In genomic region chr4:183349673-183350072, GRCh38 we compare ENCODE assay signal across 14 cellular contexts. TPM values are rescaled to one million over a fixed set of nuclear protein-coding genes. Genes with fewer than 3 reads are reported as not detected.
DNase-seq lines count a peak whose midpoint lies in the region; ATAC-seq and TF ChIP-seq lines count a peak whose summit lies in the region.
"Had no signal": no experiment of that assay in that cellular context is flagged by ENCODE, and none has a peak within 500 bp of the region (broad histone marks: within the 10 kb centered on the region; RNA-seq: fewer than 3 reads in every experiment).

No MANE protein-coding gene starts in this region.

- H3K36me3 Mint-ChIP-seq in MCF 10A (ENCODE audit: insufficient read depth, unreplicated experiment) = no peaks in the 10 kb centered on the region

- dilution Hi-C loops in mammary epithelial cell (cut with HindIII; ENCODE audit: low sequenced_read_pairs) = no loop called here

- POLR2A ChIA-PET in MCF 10A (lab: Yijun Ruan, JAX) = no interaction called here

- H3K4me3 Mint-ChIP-seq in MCF 10A (ENCODE audit: unreplicated experiment) = no peak overlapping the region

- H3K9me3 ChIP-seq in mammary epithelial cell (replicated peaks; ENCODE audit: insufficient read depth, low read length) = no peaks in the 10 kb centered on the region
- H3K9me3 ChIP-seq: BLaER1, thyroid gland had no signal

- intact Hi-C loops in mammary epithelial cell (cut with micrococcal nuclease) (no loop called here), MCF 10A (cut with micrococcal nuclease) (no loop called here)

- H3K79me2 ChIP-seq in mammary epithelial cell (ENCODE audit: insufficient read depth, low read length) = no peaks in the 10 kb centered on the region
- H3K79me2 ChIP-seq: parathyroid adenoma had no signal

- DNase-seq in mammary epithelial cell (peak; percentile 71), MCF 10A (ENCODE audit: unreplicated experiment) (no peak), OCI-M1 (lab: John Stamatoyannopoulos, UW) (peak; percentile 31), NCI-H1105 (lab: John Stamatoyannopoulos, UW) (no peak)
- DNase-seq: NCI-H1105 treated with DMSO at 0.1 percent for 48 hours, thyroid gland had no signal

- CTCF ChIA-PET in mammary epithelial cell (lab: Charles Lee; ENCODE audit: low non-redundant PET) (no interaction called here), MCF 10A (lab: Yijun Ruan, JAX) (no interaction called here)

- BruUV-seq in mammary epithelial cell (replicated peaks; lab: Mats Ljungman, UMichigan) (no TSS peak), MCF 10A (replicated peaks; lab: Mats Ljungman, UMichigan) (no TSS peak)

- H2AFZ ChIP-seq in mammary epithelial cell (ENCODE audit: low read depth, low read length) = no peak overlapping the region
- H2AFZ ChIP-seq: parathyroid adenoma had no signal

- H3K9ac ChIP-seq in mammary epithelial cell (ENCODE audit: insufficient read depth, low read length) = no peak overlapping the region
- H3K9ac ChIP-seq: BLaER1, parathyroid adenoma had no signal

- H3K27me3 ChIP-seq in mammary epithelial cell (ENCODE audit: insufficient read depth, low read length) = no peaks in the 10 kb centered on the region
- H3K27me3 ChIP-seq: BLaER1, thyroid gland had no signal

- no peak overlapping the region for H3K4me3 ChIP-seq in mammary epithelial cell (replicated peaks in 1 of 3; ENCODE audit: insufficient read depth in 1 of 3, low read depth in 2 of 3, low read length in 3 of 3)
- H3K4me3 ChIP-seq in skin epidermis = no peak overlapping the region
- H3K4me3 ChIP-seq: BLaER1, thyroid gland had no signal

- H3K27ac ChIP-seq in mammary epithelial cell (ENCODE audit: insufficient read depth, low read depth, low read length) (no peak overlapping the region), skin epidermis (peak overlapping the region in 14 of 21 experiments; percentile 32 to 80 (median 70))
- H3K27ac ChIP-seq: BLaER1, parathyroid adenoma, thyroid gland had no signal

- H3K9me3 Mint-ChIP-seq in MCF 10A (ENCODE audit: unreplicated experiment) = no peaks in the 10 kb centered on the region

- H3K4me2 ChIP-seq in mammary epithelial cell (ENCODE audit: insufficient read depth, low read depth, low read length) = no peak overlapping the region
- H3K4me2 ChIP-seq: BLaER1 had no signal

- H4K20me1 ChIP-seq in mammary epithelial cell (ENCODE audit: insufficient read depth, low read length) = no peaks in the 10 kb centered on the region
- H4K20me1 ChIP-seq: BLaER1 had no signal

- H3K4me1 ChIP-seq in mammary epithelial cell (ENCODE audit: insufficient read depth, low read length) = peaks cover 16% of the 10 kb centered on the region
- H3K4me1 ChIP-seq: parathyroid adenoma, thyroid gland had no signal

- peak; percentile 85 for ATAC-seq in esophagus mucosa
- no peak for ATAC-seq in HG02870 (IDR thresholded peaks at IDR 0.05; ENCODE audit: unreplicated experiment)
- no peak for ATAC-seq in GM21717 (IDR thresholded peaks at IDR 0.05; ENCODE audit: unreplicated experiment)
- ATAC-seq: HepG2 had no signal

- TF ChIP-seq CTCF in mammary epithelial cell (conservative IDR thresholded peaks at IDR 0.05 in 1 of 2, IDR thresholded peaks at IDR 0.05 in 1 of 2; ENCODE audit: extremely low read depth in 1 of 2, insufficient read depth in 1 of 2, low read depth in 1 of 2, low read length in 2 of 2) (no peak), MCF 10A (IDR thresholded peaks at IDR 0.05; ENCODE audit: unreplicated experiment) (no peak)

- peaks cover 5% of the 10 kb centered on the region for H3K4me1 Mint-ChIP-seq in MCF 10A (ENCODE audit: insufficient read depth, unreplicated experiment)

- no peaks in the 10 kb centered on the region for H3K36me3 ChIP-seq in mammary epithelial cell (ENCODE audit: insufficient read depth, low read length)
- H3K36me3 ChIP-seq: BLaER1, thyroid gland had no signal

- 92% methylated on average over 8 of the region's 9 CpGs for WGBS in mammary epithelial cell (ENCODE audit: low coverage, missing lambda C conversion rate)

- in situ Hi-C loops in mammary epithelial cell (cut with MboI; ENCODE audit: low sequenced_read_pairs in 2 of 2) = no loop called here

- H3K27me3 Mint-ChIP-seq in MCF 10A (ENCODE audit: insufficient read depth, unreplicated experiment) = no peaks in the 10 kb centered on the region

- no peak overlapping the region for H3K27ac Mint-ChIP-seq in MCF 10A (ENCODE audit: low read depth, unreplicated experiment)

RNA-seq across cellular contexts. Expression of gene CLDN24, which starts 27.4 kb away (rescaled TPM):
- total RNA-seq in mammary epithelial cell (not detected), MCF 10A (2022) (not detected in 2 replicates), esophagus mucosa (1.2 TPM)
- not detected for polyA plus RNA-seq in mammary epithelial cell
- not detected for polyA minus RNA-seq in mammary epithelial cell
- total RNA-seq: HepG2, mononuclear cell, thyroid gland had no signal
- polyA plus RNA-seq: HepG2 had no signal

RNA-seq across cellular contexts. Expression of gene CLDN22, which starts 29.6 kb away (rescaled TPM):
- total RNA-seq in mammary epithelial cell (not detected), MCF 10A (2022) (not detected in 2 replicates), esophagus mucosa (0.16 TPM)
- polyA plus RNA-seq in mammary epithelial cell = not detected
- not detected for polyA minus RNA-seq in mammary epithelial cell
- total RNA-seq: HepG2, mononuclear cell, thyroid gland had no signal

Comparison
In these comparisons a context has a peak if more than half of its experiments do, and no peak if none do; other contexts are left out.
1. DNase-seq: peak in mammary epithelial cell (single experiment) and OCI-M1 (single experiment); none in MCF 10A (single experiment) and NCI-H1105 (single experiment).